ENCODE assay signal across 8 cellular contexts in the genomic region with DNA sequence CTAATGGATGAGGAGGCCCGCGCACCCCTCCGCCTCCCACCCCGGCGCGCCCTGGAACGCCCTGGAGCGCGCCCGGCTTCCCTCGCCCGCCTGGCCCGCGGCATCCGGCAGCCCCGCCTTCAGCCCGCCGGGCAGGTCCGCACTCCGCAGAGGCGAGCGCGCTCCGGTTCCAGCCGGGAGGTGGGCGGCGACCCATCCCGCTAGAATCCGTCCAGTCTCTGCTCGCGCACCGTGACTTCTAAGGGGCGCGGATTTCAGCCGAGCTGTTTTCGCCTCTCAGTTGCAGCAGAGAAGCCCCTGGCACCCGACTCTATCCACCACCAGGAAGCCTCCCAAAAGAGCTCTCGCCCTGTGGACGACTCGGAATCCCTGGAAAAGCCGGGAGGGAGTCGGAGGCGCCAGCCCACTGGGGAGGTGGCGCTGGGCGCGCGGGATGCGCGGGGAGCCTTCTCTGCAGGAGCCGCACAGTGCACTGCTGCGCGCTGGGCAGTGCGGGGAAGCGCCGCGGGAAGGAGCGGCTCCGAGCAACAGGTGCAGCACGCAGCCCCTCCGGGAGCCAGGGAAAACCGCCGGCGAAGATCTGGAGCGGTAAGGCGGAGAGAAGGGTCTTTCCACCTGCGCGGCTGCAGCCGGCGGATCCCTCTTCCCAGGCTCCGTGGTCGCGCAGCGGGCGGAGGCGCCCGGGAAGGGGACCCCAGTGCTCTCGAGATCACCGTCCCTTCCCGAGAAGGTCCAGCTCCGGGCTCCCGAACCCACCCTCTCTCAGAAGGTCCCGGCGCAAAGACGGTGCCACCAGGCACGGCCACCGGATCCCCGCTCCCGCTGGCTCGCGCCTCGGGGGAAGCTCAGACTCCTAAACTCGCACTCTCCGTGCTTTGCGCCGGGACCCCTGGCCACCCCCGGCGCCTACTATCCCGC. TPM values are rescaled to one million over a fixed set of nuclear protein-coding genes. Genes with fewer than 3 reads are reported as not detected.
A peak's percentile ranks its signal among the peaks of the same experiment; 100 is the strongest.
DNase-seq lines count a peak whose midpoint lies in the region; ATAC-seq lines count a peak whose summit lies in the region.

A gene with protein sequence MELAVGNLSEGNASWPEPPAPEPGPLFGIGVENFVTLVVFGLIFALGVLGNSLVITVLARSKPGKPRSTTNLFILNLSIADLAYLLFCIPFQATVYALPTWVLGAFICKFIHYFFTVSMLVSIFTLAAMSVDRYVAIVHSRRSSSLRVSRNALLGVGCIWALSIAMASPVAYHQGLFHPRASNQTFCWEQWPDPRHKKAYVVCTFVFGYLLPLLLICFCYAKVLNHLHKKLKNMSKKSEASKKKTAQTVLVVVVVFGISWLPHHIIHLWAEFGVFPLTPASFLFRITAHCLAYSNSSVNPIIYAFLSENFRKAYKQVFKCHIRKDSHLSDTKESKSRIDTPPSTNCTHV (plus strand): TSS at position 266 of the 918 bp plus-strand sequence. CDS start 701 bp downstream, outside the sequence.

- H3K9me3 Mint-ChIP-seq in activated naive CD8-positive, alpha-beta T cell treated with anti-CD3 and anti-CD28 coated beads for 36 hours, result peaks cover 10% of the 10 kb centered on the region
- peaks cover 3 to 21% (median 8%) of the 10 kb centered on the region in 6 donors for H3K9me3 Mint-ChIP-seq in immature natural killer cell

- peaks cover 13% of the 10 kb centered on the region for H3K4me1 ChIP-seq in stomach smooth muscle (ENCODE audit: control insufficient read depth, insufficient read depth, low read length)

- H3K27ac Mint-ChIP-seq in activated naive CD8-positive, alpha-beta T cell treated with anti-CD3 and anti-CD28 coated beads for 36 hours, result no peak within 1 kb of the TSS
- peak within 1 kb of the TSS in 2 of 6 donors; percentile 63 to 71 for H3K27ac Mint-ChIP-seq in immature natural killer cell

- H3K4me3 ChIP-seq in stomach smooth muscle (ENCODE audit: low read length in 2 of 2), result peak within 1 kb of the TSS; percentile 36 to 68

- peaks cover 1% of the 10 kb centered on the region for H3K36me3 Mint-ChIP-seq in activated naive CD8-positive, alpha-beta T cell treated with anti-CD3 and anti-CD28 coated beads for 36 hours
- peaks cover 0 to 10% (median 6%) of the 10 kb centered on the region in 3 donors for H3K36me3 Mint-ChIP-seq in immature natural killer cell

- peaks cover 10% of the 10 kb centered on the region for H3K4me1 Mint-ChIP-seq in activated naive CD8-positive, alpha-beta T cell treated with anti-CD3 and anti-CD28 coated beads for 36 hours
- H3K4me1 Mint-ChIP-seq in immature natural killer cell, result peaks cover 11 to 14% of the 10 kb centered on the region in 2 donors

- no peak within 1 kb of the TSS for H3K9ac ChIP-seq in stomach smooth muscle (ENCODE audit: low read length in 2 of 2)

- H3K27me3 ChIP-seq in stomach smooth muscle (ENCODE audit: control insufficient read depth in 1 of 2, insufficient read depth in 2 of 2, low read length in 2 of 2), result peaks cover 30 to 41% of the 10 kb centered on the region in 2 donors

- H3K4me3 Mint-ChIP-seq in activated naive CD8-positive, alpha-beta T cell treated with anti-CD3 and anti-CD28 coated beads for 36 hours, result peak within 1 kb of the TSS; percentile 60
- H3K4me3 Mint-ChIP-seq in immature natural killer cell, result peak within 1 kb of the TSS; percentile 54 to 84 (median 61)

- H3K27ac ChIP-seq in stomach smooth muscle (ENCODE audit: low read length), result no peak within 1 kb of the TSS

- no peaks in the 10 kb centered on the region for H3K36me3 ChIP-seq in stomach smooth muscle (ENCODE audit: control insufficient read depth in 2 of 2, insufficient read depth in 2 of 2, low read length in 2 of 2)

- ATAC-seq in GM18861 (IDR thresholded peaks at IDR 0.05; ENCODE audit: unreplicated experiment), result no peak

- peaks cover 72% of the 10 kb centered on the region for H3K27me3 Mint-ChIP-seq in activated naive CD8-positive, alpha-beta T cell treated with anti-CD3 and anti-CD28 coated beads for 36 hours
- H3K27me3 Mint-ChIP-seq in immature natural killer cell (ENCODE audit: low read depth in 3 of 3), result peaks cover 33 to 54% (median 49%) of the 10 kb centered on the region in 3 donors

- peak; percentile 13 for DNase-seq in activated CD4-positive, alpha-beta T cell treated with anti-CD3 and anti-CD28 coated beads for 48 hours
- DNase-seq in activated CD4-positive, alpha-beta T cell treated with anti-CD3 and anti-CD28 coated beads for 1 hour, result no peak
- no peak for DNase-seq in activated naive CD8-positive, alpha-beta T cell treated with anti-CD3 and anti-CD28 coated beads for 36 hours
- DNase-seq in immature natural killer cell, result peak in 1 of 3 donors; percentile 12
- no peak for DNase-seq in pons (ENCODE audit: low spot score)
- no peak for DNase-seq in anterior cingulate cortex (lab: John Stamatoyannopoulos, UW)

- peaks cover 6 to 8% of the 10 kb centered on the region in 2 donors for H3K9me3 ChIP-seq in stomach smooth muscle (ENCODE audit: control insufficient read depth in 2 of 2, low read length in 2 of 2)

RNA-seq across cellular contexts. Expression of the gene that starts here (rescaled TPM):
- total RNA-seq in activated naive CD8-positive, alpha-beta T cell treated with anti-CD3 and anti-CD28 coated beads for 36 hours, result not detected
- not detected for polyA plus RNA-seq in immature natural killer cell
